ENCODE assay signal across 1 cellular context in the genomic region with DNA sequence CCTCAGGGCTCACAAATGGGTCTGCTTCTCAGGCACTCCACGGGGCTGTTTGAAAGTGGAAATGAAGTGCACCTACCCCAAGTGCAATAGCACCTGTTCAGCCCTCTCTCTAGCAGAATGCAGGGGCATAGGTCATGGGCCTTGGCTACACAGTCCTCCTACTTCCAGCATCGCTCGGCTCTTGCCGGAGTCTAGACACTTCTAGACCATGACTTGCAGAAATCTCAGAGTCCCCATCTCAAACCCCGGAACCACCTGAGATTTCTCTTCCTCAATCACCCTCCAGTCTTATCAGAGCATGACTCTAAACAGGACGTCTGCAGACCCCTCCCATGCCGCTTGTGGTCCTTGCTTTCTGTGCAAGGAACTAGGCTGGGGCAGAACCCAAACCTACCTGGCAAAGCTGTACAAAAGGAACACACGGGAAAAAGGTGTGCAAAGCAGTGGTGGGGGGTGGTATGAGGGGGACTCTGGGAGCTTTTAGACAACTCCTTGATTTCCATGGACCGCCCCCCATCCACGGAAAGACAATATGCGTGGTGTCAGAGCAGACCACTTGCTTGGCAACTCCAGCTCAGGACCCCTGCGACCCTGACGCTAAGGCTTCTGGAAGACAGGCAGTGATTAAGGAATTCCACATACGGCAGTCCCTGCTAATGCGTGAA.
TF ChIP-seq lines count a peak whose summit lies in the region.

No MANE protein-coding gene starts in this region.

TF ChIP-seq in IMR-90, 13 proteins besides CTCF, POLR2A, EP300 and RAD21:
- TF ChIP-seq CEBPB (IDR thresholded peaks at IDR 0.05; ENCODE audit: low read depth, low read length) (no peak), NFE2L2 (IDR thresholded peaks at IDR 0.05; ENCODE audit: low read depth, low read length) (peak; percentile 67), MXI1 (IDR thresholded peaks at IDR 0.05; ENCODE audit: borderline replicate concordance, low read depth, low read length) (no peak)
